In the genomic region with DNA sequence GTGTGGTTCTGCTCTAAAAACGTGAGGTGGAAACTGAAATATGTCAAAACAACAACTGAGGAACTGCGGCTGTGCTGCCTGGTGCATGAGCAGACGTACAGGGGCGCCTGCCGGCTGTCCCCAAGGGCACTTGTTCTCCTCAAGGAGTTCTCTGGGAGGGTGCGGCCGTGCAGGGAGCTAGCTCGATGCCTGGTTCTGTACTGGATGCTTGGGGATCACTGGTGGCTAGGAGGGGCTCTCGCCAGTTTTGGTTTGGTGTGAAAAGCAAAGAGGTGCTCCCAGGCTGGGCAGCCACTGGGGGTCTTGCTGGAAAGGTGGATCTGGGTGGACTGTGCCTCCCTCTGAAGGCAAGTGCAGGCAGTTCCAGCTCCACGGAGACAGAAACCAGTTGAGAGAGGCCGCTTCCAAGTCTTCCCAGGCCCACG, we compare ENCODE assay signal across 15 cellular contexts.
"Had no signal": no experiment of that assay in that cellular context is flagged by ENCODE, and none has a peak within 500 bp of the region (broad histone marks: within the 10 kb centered on the region; RNA-seq: fewer than 3 reads in every experiment).

No MANE protein-coding gene starts in this region.

- H3K4me3 ChIP-seq: dorsolateral prefrontal cortex, thyroid gland had no signal

- H3K27me3 ChIP-seq: dorsolateral prefrontal cortex, thyroid gland had no signal

- H3K79me2 ChIP-seq: parathyroid adenoma had no signal

- ATAC-seq: stimulated activated memory B cell treated with anti-CD40 and anti-IgM and Interleukin-4, amounts not matched to agents 10 μg/mL and 1 μg/mL and 100 μg/mL, for 72 hours had no signal

- H3K9me3 ChIP-seq: thyroid gland had no signal

- H3K9ac ChIP-seq: parathyroid adenoma had no signal

- H2AFZ ChIP-seq: parathyroid adenoma had no signal

- H3K27me3 Mint-ChIP-seq: activated CD4-positive, alpha-beta T cell treated with anti-CD3 and anti-CD28 coated beads, Interleukin-2, amount 10 ng/mL, durations not matched to agents 24 days and 14 days; activated naive CD4-positive, alpha-beta T cell treated with anti-CD3 and anti-CD28 coated beads, Interleukin-2, amount 10 ng/mL, durations not matched to agents 7 days and 5 days; naive B cell had no signal

- H3K27ac Mint-ChIP-seq: activated CD4-positive, alpha-beta T cell treated with anti-CD3 and anti-CD28 coated beads, Interleukin-2, amount 10 ng/mL, durations not matched to agents 24 days and 14 days; activated naive CD4-positive, alpha-beta T cell treated with anti-CD3 and anti-CD28 coated beads, Interleukin-2, amount 10 ng/mL, durations not matched to agents 7 days and 5 days; activated T-helper 2 cell treated with anti-CD3 and anti-CD28 coated beads, Interferon-gamma antibody, Interleukin-2, Interleukin-4, amounts not matched to agents 10 μg/mL and 5 μg/mL and 100 μg/mL, durations not matched to agents 14 hours and 24 hours and 36 hours had no signal

- DNase-seq: activated CD4-positive, alpha-beta T cell treated with anti-CD3 and anti-CD28 coated beads, Interleukin-2, amount 10 ng/mL, durations not matched to agents 24 days and 14 days; activated CD4-positive, CD25-positive, alpha-beta regulatory T cell; activated CD8-positive, alpha-beta memory T cell treated with anti-CD3 and anti-CD28 coated beads for 24 hours; activated naive CD4-positive, alpha-beta T cell treated with anti-CD3 and anti-CD28 coated beads, Interleukin-2, amount 10 ng/mL, durations not matched to agents 7 days and 5 days; activated T-cell treated with anti-CD3 and anti-CD28 coated beads for 4 hours; dorsolateral prefrontal cortex; hypothalamus; kidney glomerular epithelial cell; naive B cell; SW 1271; thyroid gland had no signal

- FAIRE-seq: astrocyte had no signal

- H3K4me1 ChIP-seq: parathyroid adenoma, thyroid gland had no signal

- H3K27ac ChIP-seq: parathyroid adenoma, thyroid gland had no signal

- H3K9me3 Mint-ChIP-seq: activated CD4-positive, alpha-beta T cell treated with anti-CD3 and anti-CD28 coated beads, Interleukin-2, amount 10 ng/mL, durations not matched to agents 24 days and 14 days; activated naive CD4-positive, alpha-beta T cell treated with anti-CD3 and anti-CD28 coated beads, Interleukin-2, amount 10 ng/mL, durations not matched to agents 7 days and 5 days; activated T-helper 2 cell treated with anti-CD3 and anti-CD28 coated beads, Interferon-gamma antibody, Interleukin-2, Interleukin-4, amounts not matched to agents 10 μg/mL and 5 μg/mL and 100 μg/mL, durations not matched to agents 14 hours and 24 hours and 36 hours; naive B cell; stimulated activated memory B cell treated with anti-CD40 and anti-IgM and Interleukin-4, amounts not matched to agents 10 μg/mL and 1 μg/mL and 100 μg/mL, for 72 hours had no signal

- H3K4me3 Mint-ChIP-seq: activated CD4-positive, alpha-beta T cell treated with anti-CD3 and anti-CD28 coated beads, Interleukin-2, amount 10 ng/mL, durations not matched to agents 24 days and 14 days; activated naive CD4-positive, alpha-beta T cell treated with anti-CD3 and anti-CD28 coated beads, Interleukin-2, amount 10 ng/mL, durations not matched to agents 7 days and 5 days; stimulated activated memory B cell treated with anti-CD40 and anti-IgM and Interleukin-4, amounts not matched to agents 10 μg/mL and 1 μg/mL and 100 μg/mL, for 72 hours had no signal
